Comparison of ENCODE assay signal across 24 cellular contexts in the genomic region with DNA sequence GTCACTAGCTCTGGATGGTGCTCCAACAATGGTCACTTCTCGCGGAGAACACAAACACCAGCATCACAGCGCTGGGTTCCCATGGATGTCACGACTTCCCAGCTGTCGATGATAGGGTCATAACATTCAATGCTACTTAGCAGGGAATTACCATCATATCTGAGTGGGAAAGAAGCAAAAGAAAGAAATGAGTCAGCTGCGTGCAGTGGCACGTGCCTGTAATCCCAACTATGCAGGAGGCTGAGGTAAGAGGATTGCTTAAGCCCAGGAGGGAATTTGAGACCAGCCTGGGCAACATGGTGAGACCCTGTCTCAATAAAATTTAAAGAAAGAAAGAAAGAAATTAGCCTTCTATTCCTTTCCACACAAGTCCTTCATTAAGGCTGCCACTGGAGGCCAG.
"Had no signal": no experiment of that assay in that cellular context is flagged by ENCODE, and none has a peak within 500 bp of the region (broad histone marks: within the 10 kb centered on the region; RNA-seq: fewer than 3 reads in every experiment).

No MANE protein-coding gene starts in this region.

- H3K36me3 ChIP-seq: ovary had no signal

- ATAC-seq: mucosa of descending colon; naive thymus-derived CD4-positive, alpha-beta T cell; natural killer cell treated with Interleukin-12 subunit alpha and Interleukin-12 subunit beta and Interleukin-15 and Interleukin-18, amount 100 ng/mL, for 72 hours; right cardiac atrium; sciatic nerve; stimulated activated naive B cell treated with anti-CD40 and anti-IgM and Interleukin-4, amounts not matched to agents 10 μg/mL and 1 μg/mL and 100 μg/mL, for 72 hours; stimulated activated naive CD8-positive, alpha-beta T cell treated with anti-CD3 and anti-CD28 coated beads, Interleukin-15, Interleukin-2, amounts not matched to agents 100 U/mL and 50 U/mL, for 24 hours; upper lobe of right lung had no signal

- H3K4me3 ChIP-seq: left ventricle myocardium inferior, lung, mucosa of descending colon, ovary, skin epidermis, stomach, testis, thyroid gland, transverse colon, upper lobe of right lung had no signal

- H3K27ac ChIP-seq: left ventricle myocardium inferior, ovary, skin epidermis, stomach, testis, thyroid gland, transverse colon, upper lobe of right lung had no signal

- H3K9me3 ChIP-seq: left ventricle myocardium inferior, mucosa of descending colon, ovary, stomach, testis, thyroid gland, transverse colon, upper lobe of right lung had no signal

- DNase-seq: hypothalamus; immature natural killer cell; islet precursor cell; left ventricle myocardium inferior; midbrain; mucosa of descending colon; naive thymus-derived CD4-positive, alpha-beta T cell; ovary; right cardiac atrium; stimulated activated CD4-positive, alpha-beta T cell treated with anti-CD3 and anti-CD28 coated beads, Interleukin-12 subunit alpha, Interleukin-12 subunit beta, amount 100 ng/mL, for 4 hours; stimulated activated CD4-positive, alpha-beta T cell treated with anti-CD3 and anti-CD28 coated beads, Interleukin-15, amount 100 ng/mL, for 24 hours; stimulated activated CD4-positive, alpha-beta T cell treated with anti-CD3 and anti-CD28 coated beads, Interleukin-2, amount 100 ng/mL, for 24 hours; stimulated activated CD4-positive, alpha-beta T cell treated with anti-CD3 and anti-CD28 coated beads, Interleukin-4, amount 100 ng/mL, for 1 hour; stimulated activated naive B cell treated with anti-CD40 and anti-IgM and Interleukin-4, amounts not matched to agents 10 μg/mL and 1 μg/mL and 100 μg/mL, for 72 hours; stimulated activated naive CD8-positive, alpha-beta T cell treated with anti-CD3 and anti-CD28 coated beads, Interleukin-15, Interleukin-2, amounts not matched to agents 100 U/mL and 50 U/mL, for 24 hours; stomach; testis; thyroid gland; transverse colon; upper lobe of right lung had no signal

- H3K27me3 ChIP-seq: ovary, stomach, testis, thyroid gland, transverse colon, upper lobe of right lung had no signal
